In the genomic region with DNA sequence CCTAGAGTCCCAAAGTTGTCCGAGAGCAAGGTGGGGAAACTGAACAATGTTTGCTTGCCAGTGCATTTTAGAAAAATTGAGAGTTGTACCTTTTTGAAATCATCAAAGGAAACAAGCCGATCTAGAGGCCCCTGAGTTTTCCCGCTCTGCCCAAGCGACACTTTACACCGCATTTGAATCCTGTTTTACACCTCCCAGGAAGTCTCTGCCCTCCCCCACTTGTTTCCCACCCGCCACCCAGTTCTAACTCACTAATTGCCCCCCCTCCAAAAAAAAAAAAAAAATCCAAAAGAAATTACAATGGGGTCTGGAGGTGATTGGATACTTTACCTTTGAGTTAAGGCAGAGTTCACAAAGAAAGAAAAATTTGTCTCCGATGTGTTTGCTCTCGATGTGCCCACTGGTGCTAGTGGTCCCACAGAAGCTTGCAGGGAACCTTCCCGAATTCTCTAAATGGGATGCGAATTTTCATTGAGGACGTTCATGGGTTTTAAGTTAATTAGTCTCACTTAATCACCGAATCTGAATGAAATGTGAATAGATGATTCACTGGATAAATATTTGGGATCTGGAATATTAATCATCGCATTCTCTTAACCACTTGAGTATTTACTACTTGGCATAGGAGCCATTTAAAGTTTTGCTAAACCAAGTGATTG, we compare ENCODE assay signal across 10 cellular contexts. TPM values are rescaled to one million over a fixed set of nuclear protein-coding genes. Genes with fewer than 3 reads are reported as not detected.
DNase-seq lines count a peak whose midpoint lies in the region; ATAC-seq, FAIRE-seq and TF ChIP-seq lines count a peak whose summit lies in the region.
"Had no signal": no experiment of that assay in that cellular context is flagged by ENCODE, and none has a peak within 500 bp of the region (broad histone marks: within the 10 kb centered on the region; RNA-seq: fewer than 3 reads in every experiment).

No MANE protein-coding gene starts in this region.

- POLR2A ChIA-PET in A549 (lab: Yijun Ruan, JAX): interaction anchor here (0.7 kb wide), 1 partner anchor 120 kb away, joined by 9 read pairs; no protein-coding TSS in a partner anchor
- POLR2A ChIA-PET in activated CD8-positive, alpha-beta T cell treated with anti-CD3 and anti-CD28 coated beads for 36 hours (lab: Charles Lee): no interaction called here

- DNase-seq in A549 (ENCODE audit: low read depth in 1 of 2, low spot score in 1 of 2) (peak; percentile 11 to 25), HCEC 1CT (peak; percentile 78), astrocyte of the spinal cord (ENCODE audit: low read depth, low spot score) (peak; percentile 80), kidney tubule cell (ENCODE audit: low spot score) (peak; percentile 79), hypothalamus (lab: John Stamatoyannopoulos, UW) (no peak)
- no peak for DNase-seq in activated CD8-positive, alpha-beta T cell treated with anti-CD3 and anti-CD28 coated beads for 36 hours
- no peak for DNase-seq in activated CD4-positive, CD25-positive, alpha-beta regulatory T cell (lab: John Stamatoyannopoulos, UW)
- DNase-seq: activated T-cell treated with anti-CD3 and anti-CD28 coated beads for 4 hours had no signal

- peaks cover 20% of the 10 kb centered on the region for H3K4me1 Mint-ChIP-seq in activated CD8-positive, alpha-beta T cell treated with anti-CD3 and anti-CD28 coated beads for 36 hours (ENCODE audit: low read depth)

- no peak for TF ChIP-seq EP300 in A549 (IDR thresholded peaks at IDR 0.05)

- intact Hi-C loops in activated CD8-positive, alpha-beta T cell treated with anti-CD3 and anti-CD28 coated beads for 36 hours (cut with micrococcal nuclease): no loop called here

- 10% methylated on average over 13 of the region's 13 CpGs for WGBS in A549 (ENCODE audit: missing lambda C conversion rate)

- CTCF ChIA-PET in A549 (lab: Yijun Ruan, JAX): interaction anchor here (0.9 to 1.1 kb wide), 2 partner anchors 152 to 270 kb away, joined by 3 to 4 read pairs; no protein-coding TSS in a partner anchor
- CTCF ChIA-PET in activated CD8-positive, alpha-beta T cell treated with anti-CD3 and anti-CD28 coated beads for 36 hours (lab: Charles Lee): no interaction called here

- H3K4me3 ChIP-seq in A549 (peak overlapping the region; percentile 80), astrocyte of the spinal cord (ENCODE audit: low read depth, low read length) (peak overlapping the region; percentile 89)

- no peak for FAIRE-seq in A549 (lab: Jason Lieb, UNC)

- peak overlapping the region; percentile 99 for H3K4me2 ChIP-seq in A549

- H3K36me3 Mint-ChIP-seq in activated CD8-positive, alpha-beta T cell treated with anti-CD3 and anti-CD28 coated beads for 36 hours (ENCODE audit: low read depth): no peaks in the 10 kb centered on the region

- no peaks in the 10 kb centered on the region for H3K9me3 ChIP-seq in A549

- no peak overlapping the region for H3K27ac Mint-ChIP-seq in activated CD8-positive, alpha-beta T cell treated with anti-CD3 and anti-CD28 coated beads for 36 hours

- TF ChIP-seq RAD21 in A549 (conservative IDR thresholded peaks at IDR 0.05 in 1 of 2, IDR thresholded peaks at IDR 0.05 in 1 of 2): no peak

- in situ Hi-C loops in astrocyte of the spinal cord (cut with HindIII; ENCODE audit: low sequenced_read_pairs): no loop called here

- TF ChIP-seq POLR2A in A549 (IDR thresholded peaks at IDR 0.05; ENCODE audit: low read length): no peak

- no peak overlapping the region for H3K4me3 Mint-ChIP-seq in activated CD8-positive, alpha-beta T cell treated with anti-CD3 and anti-CD28 coated beads for 36 hours

- H3K9me3 Mint-ChIP-seq in activated CD8-positive, alpha-beta T cell treated with anti-CD3 and anti-CD28 coated beads for 36 hours: no peaks in the 10 kb centered on the region

- peak overlapping the region; percentile 69 to 90; a peak in 4 of 6 replicates for H3K27ac ChIP-seq in A549
- H3K27ac ChIP-seq: KMS-11 had no signal

- H3K27me3 Mint-ChIP-seq in activated CD8-positive, alpha-beta T cell treated with anti-CD3 and anti-CD28 coated beads for 36 hours: peaks cover 50% of the 10 kb centered on the region

- TF ChIP-seq CTCF in A549 (IDR thresholded peaks at IDR 0.05) (no peak), astrocyte of the spinal cord (IDR thresholded peaks at IDR 0.05; ENCODE audit: low read depth, low read length) (no peak)
- no peak for TF ChIP-seq CTCF in activated CD8-positive, alpha-beta T cell treated with anti-CD3 and anti-CD28 coated beads for 36 hours (IDR thresholded peaks at IDR 0.05)

- peaks cover 13% of the 10 kb centered on the region; the same call in 1 of the 3 replicates for H3K4me1 ChIP-seq in A549

- no peak for ATAC-seq in A549
- no peak for ATAC-seq in activated CD8-positive, alpha-beta T cell treated with anti-CD3 and anti-CD28 coated beads for 36 hours
- ATAC-seq in GM21529 (IDR thresholded peaks at IDR 0.05; ENCODE audit: unreplicated experiment): no peak

TF ChIP-seq in A549, 52 proteins besides CTCF, POLR2A, EP300 and RAD21:
- TF ChIP-seq, protein P1, sequence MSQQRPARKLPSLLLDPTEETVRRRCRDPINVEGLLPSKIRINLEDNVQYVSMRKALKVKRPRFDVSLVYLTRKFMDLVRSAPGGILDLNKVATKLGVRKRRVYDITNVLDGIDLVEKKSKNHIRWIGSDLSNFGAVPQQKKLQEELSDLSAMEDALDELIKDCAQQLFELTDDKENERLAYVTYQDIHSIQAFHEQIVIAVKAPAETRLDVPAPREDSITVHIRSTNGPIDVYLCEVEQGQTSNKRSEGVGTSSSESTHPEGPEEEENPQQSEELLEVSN (IDR thresholded peaks at IDR 0.05; ENCODE audit: borderline replicate concordance, low read depth): 0 out of 2 replicates have a peak, but pooled peaks have one; percentile 39
- TF ChIP-seq, protein P2, sequence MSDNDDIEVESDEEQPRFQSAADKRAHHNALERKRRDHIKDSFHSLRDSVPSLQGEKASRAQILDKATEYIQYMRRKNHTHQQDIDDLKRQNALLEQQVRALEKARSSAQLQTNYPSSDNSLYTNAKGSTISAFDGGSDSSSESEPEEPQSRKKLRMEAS (IDR thresholded peaks at IDR 0.05): 0 out of 2 replicates have a peak, but pooled peaks have one; percentile 2
- TF ChIP-seq SMC3 (IDR thresholded peaks at IDR 0.05): no peak
- no peak for TF ChIP-seq RNF2 (IDR thresholded peaks at IDR 0.05; ENCODE audit: borderline replicate concordance, low read depth)
- TF ChIP-seq FOSL2 (IDR thresholded peaks at IDR 0.05): no peak
- peak; percentile 71 for TF ChIP-seq FOSL2 (CRISPR knock-in tag; IDR thresholded peaks at IDR 0.05)

RNA-seq across cellular contexts. Expression of a gene that starts 2.4 kb away (rescaled TPM):
- 17.4 and 22.8 TPM in 2 replicates for polyA plus RNA-seq in A549 (2011; rRNA removed)
- polyA plus RNA-seq in A549 (2012; cell fraction: cytosol; rRNA removed): 11.6 and 12.9 TPM in 2 replicates
- 7.8 and 12.0 TPM in 2 replicates for polyA plus RNA-seq in A549 (2012; cell fraction: nucleus; rRNA removed)
- polyA plus RNA-seq in A549 (2017; fragmentation: RNase III; extraction: RNeasy Plus Mini Kit Qiagen cat#74134 plus additional on column Dnase treatment): 6.2 to 9.2 TPM (median 6.8 TPM) in 3 replicates
- 7.6 and 8.0 TPM in 2 replicates for polyA minus RNA-seq in A549 (2011; rRNA and poly(A)+ RNA removed)
- total RNA-seq in activated CD8-positive, alpha-beta T cell treated with anti-CD3 and anti-CD28 coated beads for 36 hours: not detected

Comparison
In these comparisons a context has a peak if more than half of its experiments do, and no peak if none do; other contexts are left out.
1. DNase-seq: peak in A549 (2 of 2), HCEC 1CT (single experiment), astrocyte of the spinal cord (single experiment) and kidney tubule cell (single experiment); none in activated CD8-positive, alpha-beta T cell treated with anti-CD3 and anti-CD28 coated beads for 36 hours (single experiment), activated CD4-positive, CD25-positive, alpha-beta regulatory T cell (0 of 4) and hypothalamus (0 of 51).